ENCODE assay signal across 9 cellular contexts in the genomic region with DNA sequence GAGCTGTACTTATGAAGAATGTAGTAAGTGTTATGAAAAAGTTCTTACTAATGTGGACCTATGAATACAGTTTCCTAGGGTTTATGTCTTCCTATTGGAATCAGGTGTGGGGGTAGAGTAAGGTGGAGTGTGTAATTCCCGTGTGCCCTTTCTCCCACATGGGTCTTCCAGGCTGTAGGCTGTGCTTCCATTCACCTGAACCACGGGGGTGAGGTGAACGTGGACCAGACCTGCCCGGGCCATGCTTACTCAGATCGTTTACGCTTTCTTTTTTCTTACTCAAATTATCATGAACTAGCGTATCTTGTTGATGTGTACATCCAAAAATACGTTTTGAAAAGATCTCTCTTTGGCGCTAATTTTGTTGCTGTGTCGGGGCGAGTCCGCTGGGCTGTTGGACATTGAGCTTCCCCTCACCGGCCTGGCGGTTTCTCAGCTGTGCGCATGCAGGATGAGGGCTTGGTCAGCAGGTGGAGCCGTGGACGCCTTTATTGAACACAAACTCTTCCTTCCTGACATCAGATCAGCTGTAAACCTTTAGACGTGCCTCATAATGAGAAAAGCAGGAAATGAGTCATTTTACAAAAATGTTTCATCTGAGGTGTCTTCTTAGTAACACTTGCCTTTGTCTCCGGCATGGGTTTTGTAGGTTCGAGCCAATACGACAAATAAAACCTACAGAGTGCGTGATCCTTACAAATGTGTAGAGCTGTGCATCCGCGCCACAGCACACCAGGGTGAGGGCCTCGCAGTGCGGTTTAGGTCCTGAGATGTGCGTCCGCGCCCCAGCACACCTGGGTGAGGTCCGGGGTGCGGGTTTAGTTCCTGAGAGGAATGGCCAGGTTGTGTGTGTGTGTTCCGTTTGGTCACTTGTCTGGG. TPM values are rescaled to one million over a fixed set of nuclear protein-coding genes. Genes with fewer than 3 reads are reported as not detected.
DNase-seq lines count a peak whose midpoint lies in the region; ATAC-seq, FAIRE-seq and TF ChIP-seq lines count a peak whose summit lies in the region.
"Had no signal": no experiment of that assay in that cellular context is flagged by ENCODE, and none has a peak within 500 bp of the region (broad histone marks: within the 10 kb centered on the region; RNA-seq: fewer than 3 reads in every experiment).

No MANE protein-coding gene starts in this region.

- H3K4me1 Mint-ChIP-seq in activated T-helper 1 cell treated with anti-CD3 and anti-CD28 coated beads, Interleukin-12 subunit alpha, Interleukin-12 subunit beta, Interleukin-2, Interleukin-4 antibody, amounts not matched to agents 30 ng/mL and 10 ng/mL and 1 ng/mL, durations not matched to agents 14 hours and 24 hours and 36 hours (ENCODE audit: low read depth) = peaks cover 54% of the 10 kb centered on the region

- H3K4me1 ChIP-seq in BE2C (no peaks in the 10 kb centered on the region), Peyer's patch (no peaks in the 10 kb centered on the region)

- TF ChIP-seq CTCF in BE2C (IDR thresholded peaks at IDR 0.05; ENCODE audit: low read depth, low read length) (peak; percentile 89), Peyer's patch (IDR thresholded peaks at IDR 0.05) (peak; percentile 58 to 87 (median 78))

- H3K27me3 ChIP-seq in BE2C (no peaks in the 10 kb centered on the region), Peyer's patch (no peaks in the 10 kb centered on the region)

- no peak overlapping the region for H3K4me3 ChIP-seq in BE2C (ENCODE audit: low read depth, low read length)
- no peak overlapping the region for H3K4me3 ChIP-seq in Peyer's patch

- no peaks in the 10 kb centered on the region for H3K27me3 Mint-ChIP-seq in activated T-helper 1 cell treated with anti-CD3 and anti-CD28 coated beads, Interleukin-12 subunit alpha, Interleukin-12 subunit beta, Interleukin-2, Interleukin-4 antibody, amounts not matched to agents 30 ng/mL and 10 ng/mL and 1 ng/mL, durations not matched to agents 14 hours and 24 hours and 36 hours (ENCODE audit: insufficient read depth)

- peaks cover 14% of the 10 kb centered on the region for H3K36me3 ChIP-seq in BE2C
- peaks cover 0 to 74% (median 0%) of the 10 kb centered on the region in 3 donors for H3K36me3 ChIP-seq in Peyer's patch

- intact Hi-C loops in activated T-helper 1 cell treated with anti-CD3 and anti-CD28 coated beads, Interleukin-12 subunit alpha, Interleukin-12 subunit beta, Interleukin-2, Interleukin-4 antibody, amounts not matched to agents 30 ng/mL and 10 ng/mL and 1 ng/mL, durations not matched to agents 14 hours and 24 hours and 36 hours (cut with micrococcal nuclease) = loop anchor here (1.0 to 10.0 kb wide), 9 partner anchors 8 to 1933 kb away; a partner anchor contains a TSS

- TF ChIP-seq POLR2A in Peyer's patch (IDR thresholded peaks at IDR 0.05) = no peak

- peak; percentile 72 for DNase-seq in BE2C
- DNase-seq in Peyer's patch = peak; percentile 61 to 88 (median 80)
- DNase-seq in activated T-helper 1 cell treated with anti-CD3 and anti-CD28 coated beads, Interleukin-12 subunit alpha, Interleukin-12 subunit beta, Interleukin-2, Interleukin-4 antibody, amounts not matched to agents 30 ng/mL and 10 ng/mL and 1 ng/mL, durations not matched to agents 14 hours and 24 hours and 36 hours (ENCODE audit: low spot score) = peak; percentile 71
- peak; percentile 69 for DNase-seq in foreskin melanocyte
- peak; percentile 55 for DNase-seq in pons (ENCODE audit: low spot score)
- peak; percentile 58 for DNase-seq in urothelium cell line (ENCODE audit: low spot score)

- peak overlapping the region; percentile 16 to 69 (median 56) for H3K27ac ChIP-seq in Peyer's patch

- no peaks in the 10 kb centered on the region for H3K9me3 Mint-ChIP-seq in activated T-helper 1 cell treated with anti-CD3 and anti-CD28 coated beads, Interleukin-12 subunit alpha, Interleukin-12 subunit beta, Interleukin-2, Interleukin-4 antibody, amounts not matched to agents 30 ng/mL and 10 ng/mL and 1 ng/mL, durations not matched to agents 14 hours and 24 hours and 36 hours

- peak overlapping the region; percentile 75 for H3K27ac Mint-ChIP-seq in activated T-helper 1 cell treated with anti-CD3 and anti-CD28 coated beads, Interleukin-12 subunit alpha, Interleukin-12 subunit beta, Interleukin-2, Interleukin-4 antibody, amounts not matched to agents 30 ng/mL and 10 ng/mL and 1 ng/mL, durations not matched to agents 14 hours and 24 hours and 36 hours

- H3K9me3 ChIP-seq in BE2C = no peaks in the 10 kb centered on the region
- H3K9me3 ChIP-seq in Peyer's patch = no peaks in the 10 kb centered on the region

- peaks cover 59% of the 10 kb centered on the region for H3K36me3 Mint-ChIP-seq in activated T-helper 1 cell treated with anti-CD3 and anti-CD28 coated beads, Interleukin-12 subunit alpha, Interleukin-12 subunit beta, Interleukin-2, Interleukin-4 antibody, amounts not matched to agents 30 ng/mL and 10 ng/mL and 1 ng/mL, durations not matched to agents 14 hours and 24 hours and 36 hours (ENCODE audit: low read depth)

- peak overlapping the region; percentile 39 for H3K4me3 Mint-ChIP-seq in activated T-helper 1 cell treated with anti-CD3 and anti-CD28 coated beads, Interleukin-12 subunit alpha, Interleukin-12 subunit beta, Interleukin-2, Interleukin-4 antibody, amounts not matched to agents 30 ng/mL and 10 ng/mL and 1 ng/mL, durations not matched to agents 14 hours and 24 hours and 36 hours

- no peak for FAIRE-seq in urothelium cell line (lab: Jason Lieb, UNC)
- FAIRE-seq: colon had no signal

- ATAC-seq in GM18858 (IDR thresholded peaks at IDR 0.05; ENCODE audit: unreplicated experiment) (peak; percentile 82), HG03175 (IDR thresholded peaks at IDR 0.05; ENCODE audit: unreplicated experiment) (peak; percentile 82)

RNA-seq across cellular contexts. Expression of a gene that starts 53.8 kb away (rescaled TPM):
- 17.2 TPM for polyA plus RNA-seq in BE2C (2012; ENCODE audit: insufficient read depth, insufficient read length, low read depth)
- total RNA-seq in Peyer's patch = 10 to 100 TPM; 16.8 to 28.8 (median 22.3) TPM
- total RNA-seq in activated T-helper 1 cell treated with anti-CD3 and anti-CD28 coated beads, Interleukin-12 subunit alpha, Interleukin-12 subunit beta, Interleukin-2, Interleukin-4 antibody, amounts not matched to agents 30 ng/mL and 10 ng/mL and 1 ng/mL, durations not matched to agents 14 hours and 24 hours and 36 hours = 19.9 and 21.1 TPM in 2 replicates
